In genomic region chr10:114017873-114018272, GRCh38 we compare ENCODE assay signal across 2 cellular contexts.
TF ChIP-seq lines count a peak whose summit lies in the region.

No MANE protein-coding gene starts in this region.

TF ChIP-seq in HepG2, 621 proteins besides CTCF, POLR2A, EP300 and RAD21:
- TF ChIP-seq ZNF639 (CRISPR knock-in tag; conservative IDR thresholded peaks at IDR 0.05) (no peak), ATF7 (IDR thresholded peaks at IDR 0.05) (peak; percentile 50), ATF7 (CRISPR knock-in tag; IDR thresholded peaks at IDR 0.05) (no peak)

TF ChIP-seq in WTC11, 78 proteins besides CTCF, POLR2A, EP300 and RAD21 (continued from another document):
- TF ChIP-seq ZNF317 (CRISPR knock-in tag; IDR thresholded peaks at IDR 0.05; ENCODE audit: borderline replicate concordance, low read depth): no peak
- TF ChIP-seq PRRX2 (CRISPR knock-in tag; IDR thresholded peaks at IDR 0.05): no peak
- no peak for TF ChIP-seq FOXP4 (CRISPR knock-in tag; IDR thresholded peaks at IDR 0.05)
- no peak for TF ChIP-seq AFF4 (CRISPR knock-in tag; IDR thresholded peaks at IDR 0.05; ENCODE audit: borderline replicate concordance)
- TF ChIP-seq ZNF512 (CRISPR knock-in tag; IDR thresholded peaks at IDR 0.05; ENCODE audit: borderline replicate concordance): no peak
- no peak for TF ChIP-seq HMGXB4 (CRISPR knock-in tag; IDR thresholded peaks at IDR 0.05)
- no peak for TF ChIP-seq OVOL2 (CRISPR knock-in tag; IDR thresholded peaks at IDR 0.05; ENCODE audit: borderline replicate concordance)
- no peak for TF ChIP-seq FOXJ3 (CRISPR knock-in tag; IDR thresholded peaks at IDR 0.05; ENCODE audit: borderline replicate concordance)
- no peak for TF ChIP-seq SMAD3 (CRISPR knock-in tag; IDR thresholded peaks at IDR 0.05; ENCODE audit: borderline replicate concordance)
- no peak for TF ChIP-seq NR1H2 (CRISPR knock-in tag; IDR thresholded peaks at IDR 0.05)
- no peak for TF ChIP-seq MYBL2 (CRISPR knock-in tag; IDR thresholded peaks at IDR 0.05)
- TF ChIP-seq MLX (CRISPR knock-in tag; IDR thresholded peaks at IDR 0.05): no peak
- no peak for TF ChIP-seq ZNF232 (CRISPR knock-in tag; IDR thresholded peaks at IDR 0.05)
- no peak for TF ChIP-seq IRF2 (CRISPR knock-in tag; IDR thresholded peaks at IDR 0.05; ENCODE audit: borderline replicate concordance, low read depth)
TF ChIP-seq in WTC11: peak in this region for 0.
